Comparison of ENCODE assay signal across 2 cellular contexts in the genomic region with DNA sequence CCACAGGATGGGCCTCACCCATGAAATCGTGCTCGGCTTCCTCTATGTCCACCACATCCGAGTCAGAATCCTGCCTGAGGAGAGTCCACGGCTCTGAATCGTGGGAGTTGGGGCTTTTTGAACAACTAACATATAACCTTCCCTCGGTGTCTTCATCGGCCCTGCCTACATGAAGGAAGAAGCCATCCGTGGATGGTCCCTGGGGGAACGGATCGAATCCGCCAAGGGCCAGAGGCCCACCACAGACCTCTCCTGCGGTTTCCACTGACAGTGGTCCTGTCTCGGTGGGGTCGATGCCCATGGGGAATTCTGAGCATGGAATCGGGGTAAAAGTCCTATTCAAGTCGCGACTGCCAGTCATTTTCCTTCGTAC.
TF ChIP-seq lines count a peak whose summit lies in the region.

No MANE protein-coding gene starts in this region.

TF ChIP-seq in WTC11, 78 proteins besides CTCF, POLR2A, EP300 and RAD21 (continued from another document):
- TF ChIP-seq ESRRA (CRISPR knock-in tag; IDR thresholded peaks at IDR 0.05; ENCODE audit: borderline replicate concordance) (no peak), NFYB (CRISPR knock-in tag; conservative IDR thresholded peaks at IDR 0.05; ENCODE audit: low read depth) (no peak), NFATC4 (CRISPR knock-in tag; IDR thresholded peaks at IDR 0.05) (no peak), JUN (CRISPR knock-in tag; IDR thresholded peaks at IDR 0.05) (no peak), HMGA2 (CRISPR knock-in tag; IDR thresholded peaks at IDR 0.05) (no peak), GRHL2 (CRISPR knock-in tag; IDR thresholded peaks at IDR 0.05; ENCODE audit: insufficient replicate concordance, severe bottlenecking) (no peak), TEAD4 (CRISPR knock-in tag; IDR thresholded peaks at IDR 0.05) (no peak), ZNF671 (CRISPR knock-in tag; IDR thresholded peaks at IDR 0.05) (no peak), CBFB (CRISPR knock-in tag; IDR thresholded peaks at IDR 0.05; ENCODE audit: low read depth) (no peak)
- TF ChIP-seq, protein P1, sequence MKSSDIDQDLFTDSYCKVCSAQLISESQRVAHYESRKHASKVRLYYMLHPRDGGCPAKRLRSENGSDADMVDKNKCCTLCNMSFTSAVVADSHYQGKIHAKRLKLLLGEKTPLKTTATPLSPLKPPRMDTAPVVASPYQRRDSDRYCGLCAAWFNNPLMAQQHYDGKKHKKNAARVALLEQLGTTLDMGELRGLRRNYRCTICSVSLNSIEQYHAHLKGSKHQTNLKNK (CRISPR knock-in tag; IDR thresholded peaks at IDR 0.05), result no peak
- TF ChIP-seq, protein P2, sequence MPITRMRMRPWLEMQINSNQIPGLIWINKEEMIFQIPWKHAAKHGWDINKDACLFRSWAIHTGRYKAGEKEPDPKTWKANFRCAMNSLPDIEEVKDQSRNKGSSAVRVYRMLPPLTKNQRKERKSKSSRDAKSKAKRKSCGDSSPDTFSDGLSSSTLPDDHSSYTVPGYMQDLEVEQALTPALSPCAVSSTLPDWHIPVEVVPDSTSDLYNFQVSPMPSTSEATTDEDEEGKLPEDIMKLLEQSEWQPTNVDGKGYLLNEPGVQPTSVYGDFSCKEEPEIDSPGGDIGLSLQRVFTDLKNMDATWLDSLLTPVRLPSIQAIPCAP (CRISPR knock-in tag; IDR thresholded peaks at IDR 0.05), result no peak
TF ChIP-seq in WTC11: peak in this region for 0.

TF ChIP-seq in HepG2, 621 proteins besides CTCF, POLR2A, EP300 and RAD21 (continued from another document):
- TF ChIP-seq, protein P3, sequence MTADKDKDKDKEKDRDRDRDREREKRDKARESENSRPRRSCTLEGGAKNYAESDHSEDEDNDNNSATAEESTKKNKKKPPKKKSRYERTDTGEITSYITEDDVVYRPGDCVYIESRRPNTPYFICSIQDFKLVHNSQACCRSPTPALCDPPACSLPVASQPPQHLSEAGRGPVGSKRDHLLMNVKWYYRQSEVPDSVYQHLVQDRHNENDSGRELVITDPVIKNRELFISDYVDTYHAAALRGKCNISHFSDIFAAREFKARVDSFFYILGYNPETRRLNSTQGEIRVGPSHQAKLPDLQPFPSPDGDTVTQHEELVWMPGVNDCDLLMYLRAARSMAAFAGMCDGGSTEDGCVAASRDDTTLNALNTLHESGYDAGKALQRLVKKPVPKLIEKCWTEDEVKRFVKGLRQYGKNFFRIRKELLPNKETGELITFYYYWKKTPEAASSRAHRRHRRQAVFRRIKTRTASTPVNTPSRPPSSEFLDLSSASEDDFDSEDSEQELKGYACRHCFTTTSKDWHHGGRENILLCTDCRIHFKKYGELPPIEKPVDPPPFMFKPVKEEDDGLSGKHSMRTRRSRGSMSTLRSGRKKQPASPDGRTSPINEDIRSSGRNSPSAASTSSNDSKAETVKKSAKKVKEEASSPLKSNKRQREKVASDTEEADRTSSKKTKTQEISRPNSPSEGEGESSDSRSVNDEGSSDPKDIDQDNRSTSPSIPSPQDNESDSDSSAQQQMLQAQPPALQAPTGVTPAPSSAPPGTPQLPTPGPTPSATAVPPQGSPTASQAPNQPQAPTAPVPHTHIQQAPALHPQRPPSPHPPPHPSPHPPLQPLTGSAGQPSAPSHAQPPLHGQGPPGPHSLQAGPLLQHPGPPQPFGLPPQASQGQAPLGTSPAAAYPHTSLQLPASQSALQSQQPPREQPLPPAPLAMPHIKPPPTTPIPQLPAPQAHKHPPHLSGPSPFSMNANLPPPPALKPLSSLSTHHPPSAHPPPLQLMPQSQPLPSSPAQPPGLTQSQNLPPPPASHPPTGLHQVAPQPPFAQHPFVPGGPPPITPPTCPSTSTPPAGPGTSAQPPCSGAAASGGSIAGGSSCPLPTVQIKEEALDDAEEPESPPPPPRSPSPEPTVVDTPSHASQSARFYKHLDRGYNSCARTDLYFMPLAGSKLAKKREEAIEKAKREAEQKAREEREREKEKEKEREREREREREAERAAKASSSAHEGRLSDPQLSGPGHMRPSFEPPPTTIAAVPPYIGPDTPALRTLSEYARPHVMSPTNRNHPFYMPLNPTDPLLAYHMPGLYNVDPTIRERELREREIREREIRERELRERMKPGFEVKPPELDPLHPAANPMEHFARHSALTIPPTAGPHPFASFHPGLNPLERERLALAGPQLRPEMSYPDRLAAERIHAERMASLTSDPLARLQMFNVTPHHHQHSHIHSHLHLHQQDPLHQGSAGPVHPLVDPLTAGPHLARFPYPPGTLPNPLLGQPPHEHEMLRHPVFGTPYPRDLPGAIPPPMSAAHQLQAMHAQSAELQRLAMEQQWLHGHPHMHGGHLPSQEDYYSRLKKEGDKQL (CRISPR knock-in tag; IDR thresholded peaks at IDR 0.05; ENCODE audit: low read depth), result no peak
- TF ChIP-seq, protein P4, sequence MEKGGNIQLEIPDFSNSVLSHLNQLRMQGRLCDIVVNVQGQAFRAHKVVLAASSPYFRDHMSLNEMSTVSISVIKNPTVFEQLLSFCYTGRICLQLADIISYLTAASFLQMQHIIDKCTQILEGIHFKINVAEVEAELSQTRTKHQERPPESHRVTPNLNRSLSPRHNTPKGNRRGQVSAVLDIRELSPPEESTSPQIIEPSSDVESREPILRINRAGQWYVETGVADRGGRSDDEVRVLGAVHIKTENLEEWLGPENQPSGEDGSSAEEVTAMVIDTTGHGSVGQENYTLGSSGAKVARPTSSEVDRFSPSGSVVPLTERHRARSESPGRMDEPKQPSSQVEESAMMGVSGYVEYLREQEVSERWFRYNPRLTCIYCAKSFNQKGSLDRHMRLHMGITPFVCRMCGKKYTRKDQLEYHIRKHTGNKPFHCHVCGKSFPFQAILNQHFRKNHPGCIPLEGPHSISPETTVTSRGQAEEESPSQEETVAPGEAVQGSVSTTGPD (CRISPR knock-in tag; IDR thresholded peaks at IDR 0.05), result no peak
- TF ChIP-seq KLF6 (CRISPR knock-in tag; IDR thresholded peaks at IDR 0.05), result no peak
